Comparison of ENCODE assay signal across 9 cellular contexts in genomic region chr14:103819503-103820307, GRCh38. TPM values are rescaled to one million over a fixed set of nuclear protein-coding genes. Genes with fewer than 3 reads are reported as not detected.
DNase-seq lines count a peak whose midpoint lies in the region; ATAC-seq and TF ChIP-seq lines count a peak whose summit lies in the region.
"Had no signal": no experiment of that assay in that cellular context is flagged by ENCODE, and none has a peak within 500 bp of the region (broad histone marks: within the 10 kb centered on the region; RNA-seq: fewer than 3 reads in every experiment).

No MANE protein-coding gene starts in this region.

- H3K79me2 ChIP-seq in PC-3 (ENCODE audit: low read length) = peaks cover 80% of the 10 kb centered on the region

- H3K4me2 ChIP-seq in PC-3 (ENCODE audit: low read length) = peak overlapping the region; percentile 23; the same call in 1 of the 2 replicates

- 0 out of 2 replicates have a peak, but pooled peaks cover 4% of the 10 kb centered on the region for H4K20me1 ChIP-seq in PC-3 (ENCODE audit: low read length)

- H3K27ac ChIP-seq in HEK293 (ENCODE audit: extremely low read depth, low read depth, low read length) (peak overlapping the region; percentile 76), PC-3 (ENCODE audit: low read length) (no peak overlapping the region)

- ATAC-seq in PC-3 (peak; percentile 55), Right ventricle myocardium superior (ENCODE audit: poor library complexity) (peak; percentile 72), sciatic nerve (peak; percentile 67), HG02759 (IDR thresholded peaks at IDR 0.05; ENCODE audit: unreplicated experiment) (no peak), HG02970 (IDR thresholded peaks at IDR 0.05; ENCODE audit: low FRiP score, unreplicated experiment) (no peak)

- H3K9me3 ChIP-seq in HEK293 (ENCODE audit: control insufficient read depth, insufficient read depth, low read depth, low read length) = no peaks in the 10 kb centered on the region
- H3K9me3 ChIP-seq in PC-3 (ENCODE audit: low read length) = no peaks in the 10 kb centered on the region
- H3K9me3 ChIP-seq: tibial nerve had no signal

- H3K36me3 ChIP-seq in HEK293 (ENCODE audit: control insufficient read depth in 2 of 2, insufficient read depth in 1 of 2, low read length in 2 of 2) (no peaks in the 10 kb centered on the region; a peak in 1 of 3 replicates), PC-3 (ENCODE audit: low read depth, low read length) (no peaks in the 10 kb centered on the region)
- H3K36me3 ChIP-seq: tibial nerve had no signal

- no peaks in the 10 kb centered on the region for H3K27me3 ChIP-seq in PC-3 (ENCODE audit: low read length)
- H3K27me3 ChIP-seq: tibial nerve had no signal

- H2AFZ ChIP-seq in PC-3 (ENCODE audit: low read length) = peak overlapping the region; percentile 48; the same call in 1 of the 2 replicates

- intact Hi-C loops in PC-3 (cut with micrococcal nuclease) (no loop called here), Right ventricle myocardium superior (cut with DNase I) (no loop called here), sciatic nerve (cut with DNase I) (loop anchor here (10.0 kb wide), 1 partner anchor 75 kb away; no protein-coding TSS in a partner anchor)

- H3K4me1 ChIP-seq in HEK293 (ENCODE audit: control insufficient read depth, insufficient read depth, low read length) (peaks cover 39% of the 10 kb centered on the region), PC-3 (ENCODE audit: insufficient read depth, low read length) (0 out of 2 replicates have a peak, but pooled peaks cover 3% of the 10 kb centered on the region)

- DNase-seq in PC-3 (no peak), Right ventricle myocardium superior (peak; percentile 58), sciatic nerve (ENCODE audit: low spot score) (peak; percentile 66), UCSD-AML1 (lab: John Stamatoyannopoulos, UW; ENCODE audit: unreplicated experiment) (no peak), Ammon's horn (ENCODE audit: low spot score) (no peak)

- CTCF ChIA-PET in HEK293 (lab: Yijun Ruan, JAX) (interaction anchor here (0.7 to 2.7 kb wide), 4 partner anchors 11 to 90 kb away, joined by 3 to 15 read pairs (median 8); no protein-coding TSS in a partner anchor), PC-3 (lab: Charles Lee) (no interaction called here)

- POLR2A ChIA-PET in HEK293 (lab: Yijun Ruan, JAX) (interaction anchor here (1.1 kb wide), 1 partner anchor 11 kb away, joined by 5 read pairs; no protein-coding TSS in a partner anchor), PC-3 (lab: Charles Lee; ENCODE audit: unreplicated experiment) (interaction anchor here (0.5 kb wide), 1 partner anchor 871 kb away, joined by 3 read pairs; no protein-coding TSS in a partner anchor)

- TF ChIP-seq CTCF in HEK293 (tag by site-specific recombination; IDR thresholded peaks at IDR 0.05) = no peak
- no peak for TF ChIP-seq CTCF in PC-3 (conservative IDR thresholded peaks at IDR 0.05; ENCODE audit: low read depth, low read length)

- H3F3A ChIP-seq in PC-3 (ENCODE audit: low read length, unreplicated experiment) = no peaks in the 10 kb centered on the region

- H3K4me3 ChIP-seq in HEK293 (ENCODE audit: low read depth, low read length) (no peak overlapping the region), PC-3 (ENCODE audit: low read length) (no peak overlapping the region)
- H3K4me3 ChIP-seq: tibial nerve had no signal

- no TSS peak for BruUV-seq in PC-3 (replicated peaks; lab: Mats Ljungman, UMichigan)

- no peaks in the 10 kb centered on the region for H3K9me2 ChIP-seq in PC-3 (replicated peaks; ENCODE audit: low read length)

- no peak overlapping the region for H3K9ac ChIP-seq in PC-3 (ENCODE audit: low read length)

TF ChIP-seq in HEK293, 187 proteins besides CTCF, POLR2A, EP300 and RAD21 (continues in another document):
- TF ChIP-seq SALL2 (tag by site-specific recombination; IDR thresholded peaks at IDR 0.05; ENCODE audit: borderline replicate concordance) (no peak), ZNF629 (tag by site-specific recombination; IDR thresholded peaks at IDR 0.05) (peak; percentile 29; the same call in 1 of the 2 replicates), KLF8 (tag by site-specific recombination; IDR thresholded peaks at IDR 0.05) (no peak), ZNF654 (tag by site-specific recombination; IDR thresholded peaks at IDR 0.05; ENCODE audit: low read depth) (no peak), SP7 (tag by site-specific recombination; IDR thresholded peaks at IDR 0.05) (peak; percentile 17; the same call in 1 of the 2 replicates), ZNF623 (tag by site-specific recombination; IDR thresholded peaks at IDR 0.05) (no peak), ZNF600 (tag by site-specific recombination; IDR thresholded peaks at IDR 0.05) (peak; percentile 81), ZNF248 (tag by site-specific recombination; IDR thresholded peaks at IDR 0.05) (no peak), ZNF639 (tag by site-specific recombination; IDR thresholded peaks at IDR 0.05) (no peak), GLI4 (tag by site-specific recombination; IDR thresholded peaks at IDR 0.05) (no peak), ZBTB6 (tag by site-specific recombination; IDR thresholded peaks at IDR 0.05) (no peak), ZFP37 (tag by site-specific recombination; IDR thresholded peaks at IDR 0.05) (no peak), RBAK (tag by site-specific recombination; IDR thresholded peaks at IDR 0.05) (no peak), PRDM1 (tag by site-specific recombination; IDR thresholded peaks at IDR 0.05) (peak; percentile 73), ZFP3 (tag by site-specific recombination; IDR thresholded peaks at IDR 0.05; ENCODE audit: low read depth) (no peak), ZNF610 (tag by site-specific recombination; IDR thresholded peaks at IDR 0.05; ENCODE audit: borderline replicate concordance) (no peak), ZNF404 (tag by site-specific recombination; IDR thresholded peaks at IDR 0.05) (no peak), ZNF266 (tag by site-specific recombination; IDR thresholded peaks at IDR 0.05; ENCODE audit: low read depth) (no peak), KLF9 (tag by site-specific recombination; IDR thresholded peaks at IDR 0.05; ENCODE audit: low read depth) (peak; percentile 58; the same call in 1 of the 2 replicates)
- TF ChIP-seq, protein P1, sequence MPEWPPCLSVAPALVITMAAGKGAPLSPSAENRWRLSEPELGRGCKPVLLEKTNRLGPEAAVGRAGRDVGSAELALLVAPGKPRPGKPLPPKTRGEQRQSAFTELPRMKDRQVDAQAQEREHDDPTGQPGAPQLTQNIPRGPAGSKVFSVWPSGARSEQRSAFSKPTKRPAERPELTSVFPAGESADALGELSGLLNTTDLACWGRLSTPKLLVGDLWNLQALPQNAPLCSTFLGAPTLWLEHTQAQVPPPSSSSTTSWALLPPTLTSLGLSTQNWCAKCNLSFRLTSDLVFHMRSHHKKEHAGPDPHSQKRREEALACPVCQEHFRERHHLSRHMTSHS (tag by site-specific recombination; IDR thresholded peaks at IDR 0.05) = no peak
- TF ChIP-seq, protein P2, sequence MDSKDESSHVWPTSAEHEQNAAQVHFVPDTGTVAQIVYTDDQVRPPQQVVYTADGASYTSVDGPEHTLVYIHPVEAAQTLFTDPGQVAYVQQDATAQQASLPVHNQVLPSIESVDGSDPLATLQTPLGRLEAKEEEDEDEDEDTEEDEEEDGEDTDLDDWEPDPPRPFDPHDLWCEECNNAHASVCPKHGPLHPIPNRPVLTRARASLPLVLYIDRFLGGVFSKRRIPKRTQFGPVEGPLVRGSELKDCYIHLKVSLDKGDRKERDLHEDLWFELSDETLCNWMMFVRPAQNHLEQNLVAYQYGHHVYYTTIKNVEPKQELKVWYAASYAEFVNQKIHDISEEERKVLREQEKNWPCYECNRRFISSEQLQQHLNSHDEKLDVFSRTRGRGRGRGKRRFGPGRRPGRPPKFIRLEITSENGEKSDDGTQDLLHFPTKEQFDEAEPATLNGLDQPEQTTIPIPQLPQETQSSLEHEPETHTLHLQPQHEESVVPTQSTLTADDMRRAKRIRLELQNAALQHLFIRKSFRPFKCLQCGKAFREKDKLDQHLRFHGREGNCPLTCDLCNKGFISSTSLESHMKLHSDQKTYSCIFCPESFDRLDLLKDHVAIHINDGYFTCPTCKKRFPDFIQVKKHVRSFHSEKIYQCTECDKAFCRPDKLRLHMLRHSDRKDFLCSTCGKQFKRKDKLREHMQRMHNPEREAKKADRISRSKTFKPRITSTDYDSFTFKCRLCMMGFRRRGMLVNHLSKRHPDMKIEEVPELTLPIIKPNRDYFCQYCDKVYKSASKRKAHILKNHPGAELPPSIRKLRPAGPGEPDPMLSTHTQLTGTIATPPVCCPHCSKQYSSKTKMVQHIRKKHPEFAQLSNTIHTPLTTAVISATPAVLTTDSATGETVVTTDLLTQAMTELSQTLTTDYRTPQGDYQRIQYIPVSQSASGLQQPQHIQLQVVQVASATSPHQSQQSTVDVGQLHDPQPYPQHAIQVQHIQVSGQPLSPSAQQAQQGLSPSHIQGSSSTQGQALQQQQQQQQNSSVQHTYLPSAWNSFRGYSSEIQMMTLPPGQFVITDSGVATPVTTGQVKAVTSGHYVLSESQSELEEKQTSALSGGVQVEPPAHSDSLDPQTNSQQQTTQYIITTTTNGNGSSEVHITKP (tag by site-specific recombination; IDR thresholded peaks at IDR 0.05) = peak; percentile 57

RNA-seq across cellular contexts. Expression of gene PPP1R13B, which starts 27.7 kb away (rescaled TPM):
- total RNA-seq in PC-3 (2014; rRNA removed) (13.0 and 16.4 TPM in 2 replicates), Right ventricle myocardium superior (107 TPM), sciatic nerve (38.6 TPM)

Comparison
In these comparisons a context has a peak if more than half of its experiments do, and no peak if none do; other contexts are left out.
1. ATAC-seq: peak in PC-3 (single experiment), Right ventricle myocardium superior (single experiment) and sciatic nerve (single experiment); none in HG02759 (single experiment) and HG02970 (single experiment).
2. DNase-seq: peak in Right ventricle myocardium superior (single experiment) and sciatic nerve (single experiment); none in PC-3 (single experiment), UCSD-AML1 (single experiment) and Ammon's horn (single experiment).